ENCODE assay signal across 17 cellular contexts in genomic region chr4:11313157-11313943, GRCh38.
DNase-seq lines count a peak whose midpoint lies in the region; ATAC-seq, FAIRE-seq and TF ChIP-seq lines count a peak whose summit lies in the region.
"Had no signal": no experiment of that assay in that cellular context is flagged by ENCODE, and none has a peak within 500 bp of the region (broad histone marks: within the 10 kb centered on the region; RNA-seq: fewer than 3 reads in every experiment).

No MANE protein-coding gene starts in this region.

- no peak overlapping the region for H2BK15ac ChIP-seq in mesendoderm (replicated peaks; ENCODE audit: low read depth)

- H2BK5ac ChIP-seq in mesendoderm (ENCODE audit: low read length) = no peak overlapping the region

- no peak for TF ChIP-seq RAD21 in K562 (CRISPR knock-in tag; conservative IDR thresholded peaks at IDR 0.05 in 1 of 2, IDR thresholded peaks at IDR 0.05 in 1 of 2)

- no peaks in the 10 kb centered on the region for H4K20me1 ChIP-seq in K562 (replicated peaks; ENCODE audit: control insufficient read depth, insufficient read depth, low read length)

- no peak for FAIRE-seq in K562 (lab: Jason Lieb, UNC)
- FAIRE-seq: H54 had no signal

- no peaks in the 10 kb centered on the region for H3K79me2 ChIP-seq in K562 (ENCODE audit: control insufficient read depth, insufficient read depth, low read length)
- H3K79me2 ChIP-seq in mesendoderm (ENCODE audit: control insufficient read depth, insufficient read depth, low read length) = no peaks in the 10 kb centered on the region

- CTCF ChIA-PET in K562 (lab: Yijun Ruan, JAX; ENCODE audit: low intra/inter-chr PET ratio) = no interaction called here

- no peak overlapping the region for H4K5ac ChIP-seq in mesendoderm (ENCODE audit: low read length)

- intact Hi-C loops in K562 (cut with micrococcal nuclease) = no loop called here

- no peak for TF ChIP-seq POLR2A in K562 (conservative IDR thresholded peaks at IDR 0.05)

- POLR2A ChIA-PET in K562 (lab: Yijun Ruan, JAX) = no interaction called here

- H3K36me3 ChIP-seq in K562 (ENCODE audit: control insufficient read depth, insufficient read depth, low read length) (no peaks in the 10 kb centered on the region), mesendoderm (ENCODE audit: control insufficient read depth, insufficient read depth, low read length) (no peaks in the 10 kb centered on the region)
- H3K36me3 ChIP-seq: SJSA1 had no signal

- ATAC-seq in GM18867 (IDR thresholded peaks at IDR 0.05; ENCODE audit: unreplicated experiment) (peak; percentile 80), HG02870 (IDR thresholded peaks at IDR 0.05; ENCODE audit: unreplicated experiment) (peak; percentile 88), K562 (no peak), GM18870 (IDR thresholded peaks at IDR 0.05; ENCODE audit: unreplicated experiment) (no peak)

- H3K4me3 ChIP-seq in K562 = no peak overlapping the region
- H3K4me3 ChIP-seq in mesendoderm (ENCODE audit: low read length) = no peak overlapping the region
- H3K4me3 ChIP-seq: SJSA1 had no signal

- H3K27ac ChIP-seq in K562 (ENCODE audit: extremely low read depth, low read depth, low read length) (no peak overlapping the region), mesendoderm (ENCODE audit: low read depth, low read length) (no peak overlapping the region)
- H3K27ac ChIP-seq: SJSA1 had no signal

- H3K4me1 ChIP-seq in K562 (replicated peaks in 1 of 2; ENCODE audit: control insufficient read depth in 2 of 2, insufficient read depth in 2 of 2, low read length in 2 of 2) = no peaks in the 10 kb centered on the region
- H3K4me1 ChIP-seq in mesendoderm (ENCODE audit: control insufficient read depth, low read depth, low read length) = no peaks in the 10 kb centered on the region
- H3K4me1 ChIP-seq: SJSA1 had no signal

- no peak overlapping the region for H4K8ac ChIP-seq in mesendoderm (ENCODE audit: low read depth, low read length)

- H3K4ac ChIP-seq in mesendoderm (ENCODE audit: low read depth, low read length) = no peak overlapping the region

- no peak for TF ChIP-seq EP300 in K562 (IDR thresholded peaks at IDR 0.05; ENCODE audit: low read length)

- no peak overlapping the region for H2BK120ac ChIP-seq in mesendoderm (ENCODE audit: low read depth, low read length)

- no peak overlapping the region for H3K23ac ChIP-seq in mesendoderm (ENCODE audit: low read length)

- 0% methylated on average over 6 of the region's 6 CpGs for WGBS in K562 (ENCODE audit: insufficient coverage, low coverage, missing lambda C conversion rate)
- WGBS in mesendoderm (ENCODE audit: extremely low coverage, insufficient coverage, low lambda C conversion rate) = no CpG with 5 or more reads among the region's 6 CpGs

- no peak overlapping the region for H2AK5ac ChIP-seq in mesendoderm (ENCODE audit: low read length)

- DNase-seq in K562 (ENCODE audit: extremely low read depth in 1 of 4, low spot score in 3 of 4) (no peak), mesendoderm (peak; percentile 9), cortex of kidney (lab: John Stamatoyannopoulos, UW) (no peak), COLO668 (lab: John Stamatoyannopoulos, UW; ENCODE audit: unreplicated experiment) (no peak)
- DNase-seq: ACHN, AML-193, COR-L47, KBM-7, NCI-H1417 treated with DMSO at 0.1 percent for 48 hours, NCI-H1930, NCI-H774, SW 1271 had no signal

- H3K9me3 ChIP-seq in K562 (replicated peaks; ENCODE audit: control insufficient read depth, insufficient read depth, low read depth, low read length) = no peaks in the 10 kb centered on the region; the same call in 1 of the 2 replicates
- H3K9me3 ChIP-seq: SJSA1 had no signal

- H3K79me1 ChIP-seq in mesendoderm (ENCODE audit: low read length) = no peaks in the 10 kb centered on the region

- H3K27me3 ChIP-seq in K562 (ENCODE audit: control insufficient read depth in 2 of 2, insufficient read depth in 2 of 2, low read length in 2 of 2) (no peaks in the 10 kb centered on the region), mesendoderm (ENCODE audit: insufficient read depth, low read length, poor library complexity) (no peaks in the 10 kb centered on the region)
- H3K27me3 ChIP-seq: SJSA1 had no signal

- H3K4me2 ChIP-seq in K562 (ENCODE audit: insufficient read depth, low read length) = no peak overlapping the region
- H3K4me2 ChIP-seq in mesendoderm (ENCODE audit: low read length) = no peak overlapping the region

- H3K9ac ChIP-seq in K562 (ENCODE audit: insufficient read depth in 1 of 2, low read depth in 2 of 2, low read length in 2 of 2) = no peak overlapping the region
- no peak overlapping the region for H3K9ac ChIP-seq in mesendoderm (ENCODE audit: low read length)

- no peak overlapping the region for H2AFZ ChIP-seq in K562 (ENCODE audit: low read depth, low read length)

- H3K56ac ChIP-seq in mesendoderm (ENCODE audit: low read length) = no peak overlapping the region

- in situ Hi-C loops in K562 (cut with MboI) = no loop called here

- no peak overlapping the region for H3K18ac ChIP-seq in mesendoderm (ENCODE audit: low read length)

- no peaks in the 10 kb centered on the region for H3K9me1 ChIP-seq in K562 (ENCODE audit: control insufficient read depth, insufficient read depth, low read length)

- TF ChIP-seq CTCF in K562 (IDR thresholded peaks at IDR 0.05 in 2 of 3, conservative IDR thresholded peaks at IDR 0.05 in 1 of 3; ENCODE audit: insufficient read depth in 2 of 3, low read depth in 1 of 3, low read length in 3 of 3) = no peak

- no TSS peak for BruUV-seq in K562 (replicated peaks; lab: Mats Ljungman, UMichigan)

TF ChIP-seq in K562, 482 proteins besides CTCF, POLR2A, EP300 and RAD21:
- no peak for TF ChIP-seq CBFA2T2 (conservative IDR thresholded peaks at IDR 0.05)
- TF ChIP-seq ATF3 (IDR thresholded peaks at IDR 0.05) = peak; percentile 24; the same call in 1 of the 2 replicates
- TF ChIP-seq ATF3 (CRISPR knock-in tag; conservative IDR thresholded peaks at IDR 0.05) = no peak
- no peak for TF ChIP-seq NEUROD1 (IDR thresholded peaks at IDR 0.05; ENCODE audit: borderline replicate concordance, low read depth, low read length, partially characterized antibody)

Comparison
In these comparisons a context has a peak if more than half of its experiments do, and no peak if none do; other contexts are left out.
1. ATAC-seq: peak in GM18867 (single experiment) and HG02870 (single experiment); none in K562 (single experiment) and GM18870 (single experiment).